ENCODE assay signal across 22 cellular contexts in the genomic region with DNA sequence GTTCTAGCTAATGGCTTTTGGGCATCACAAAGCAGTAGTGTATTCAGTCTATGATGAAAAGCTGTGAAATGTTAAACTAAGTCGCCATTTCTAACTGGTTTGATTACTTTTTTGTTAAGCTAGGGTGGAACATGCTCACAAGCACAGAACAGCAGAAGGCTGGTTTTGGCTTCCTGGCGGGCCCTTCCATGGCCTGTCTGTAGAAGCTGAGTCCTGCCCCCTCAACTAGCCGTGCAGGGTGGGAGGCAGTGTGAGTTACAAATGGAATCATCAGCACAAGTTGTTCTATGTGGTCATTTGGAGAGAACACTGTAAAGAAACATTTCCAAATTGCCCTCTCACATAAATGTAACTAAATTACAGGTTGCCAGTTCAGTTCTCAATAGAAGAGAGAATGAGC.
DNase-seq lines count a peak whose midpoint lies in the region; ATAC-seq and TF ChIP-seq lines count a peak whose summit lies in the region.
"Had no signal": no experiment of that assay in that cellular context is flagged by ENCODE, and none has a peak within 500 bp of the region (broad histone marks: within the 10 kb centered on the region; RNA-seq: fewer than 3 reads in every experiment).

No MANE protein-coding gene starts in this region.

- DNase-seq in heart right ventricle = no peak
- DNase-seq in Right ventricle myocardium inferior (ENCODE audit: missing footprints) = no peak
- DNase-seq in foreskin keratinocyte = no peak
- DNase-seq in posterior cingulate gyrus = peak in 6 of 10 donors; percentile 40 to 91 (median 74)
- no peak for DNase-seq in stimulated activated naive CD8-positive, alpha-beta T cell treated with anti-CD3 and anti-CD28 coated beads, Interleukin-15, Interleukin-2, amounts not matched to agents 100 U/mL and 50 U/mL, for 24 hours
- no peak for DNase-seq in activated naive CD4-positive, alpha-beta T cell treated with Interleukin-2 at 50 U/mL for 16 hours
- DNase-seq in AML-193 (lab: John Stamatoyannopoulos, UW) = no peak
- DNase-seq: activated CD8-positive, alpha-beta T cell treated with anti-CD3 and anti-CD28 coated beads, Interleukin-2, amount 10 ng/mL, durations not matched to agents 7 days and 5 days; activated naive CD8-positive, alpha-beta T cell treated with anti-CD3 and anti-CD28 coated beads, Interleukin-2, amount 10 ng/mL, durations not matched to agents 7 days and 5 days; activated T-cell treated with anti-CD3 and anti-CD28 coated beads, Interleukin-2, amount 50 U/mL, for 72 hours; caudate nucleus; CD8-positive, alpha-beta T cell; KG1; NCI-H1105; NK-92 treated with Interleukin-12 subunit alpha and Interleukin-12 subunit beta, amount 100 ng/mL, for 24 hours; stimulated activated CD4-positive, alpha-beta T cell treated with anti-CD3 and anti-CD28 coated beads, Interleukin-4, amount 100 ng/mL, for 24 hours; stimulated activated CD8-positive, alpha-beta memory T cell treated with anti-CD3 and anti-CD28 coated beads, Interleukin-4, amount 100 ng/mL, for 48 hours; T-cell; tibial artery; WERI-Rb-1 had no signal

- no peaks in the 10 kb centered on the region for H3K27me3 ChIP-seq in heart right ventricle
- H3K27me3 ChIP-seq in foreskin keratinocyte = no peaks in the 10 kb centered on the region
- H3K27me3 ChIP-seq: tibial artery had no signal

- H3K4me1 ChIP-seq in heart right ventricle = peaks cover 0 to 30% (median 9%) of the 10 kb centered on the region in 9 donors
- H3K4me1 ChIP-seq in foreskin keratinocyte = peaks cover 22% of the 10 kb centered on the region
- H3K4me1 ChIP-seq: tibial artery had no signal

- 82 to 87% methylated on average over 3 of the region's 3 CpGs for WGBS in heart right ventricle, 2 donors

- H3K27ac ChIP-seq in heart right ventricle (peak overlapping the region in 8 of 10 donors; percentile 10 to 61 (median 54)), foreskin keratinocyte (peak overlapping the region; percentile 18)
- H3K27ac ChIP-seq: tibial artery, WERI-Rb-1 had no signal

- H3K36me3 ChIP-seq in heart right ventricle = peaks cover 0 to 46% (median 0%) of the 10 kb centered on the region in 9 donors
- H3K36me3 ChIP-seq: tibial artery had no signal

- intact Hi-C loops in heart right ventricle (cut with DNase I) (loop anchor here in 1 of 10 donors (10.0 kb wide), 1 partner anchor 157 kb away; no protein-coding TSS in a partner anchor), Right ventricle myocardium inferior (cut with DNase I) (no loop called here), posterior cingulate gyrus (cut with DNase I) (no loop called here)

- H3K4me3 ChIP-seq in heart right ventricle = no peak overlapping the region
- H3K4me3 ChIP-seq: tibial artery had no signal

- TF ChIP-seq CTCF in heart right ventricle (IDR thresholded peaks at IDR 0.05) (no peak), foreskin keratinocyte (conservative IDR thresholded peaks at IDR 0.05) (no peak)

- H3K9me3 ChIP-seq in heart right ventricle = no peaks in the 10 kb centered on the region
- H3K9me3 ChIP-seq: tibial artery had no signal

- ATAC-seq in heart right ventricle (peak in 3 of 8 donors; percentile 3 to 59 (median 24)), Right ventricle myocardium inferior (no peak), foreskin keratinocyte (no peak), GM21723 (IDR thresholded peaks at IDR 0.05; ENCODE audit: unreplicated experiment) (no peak)
- ATAC-seq in stimulated activated naive CD8-positive, alpha-beta T cell treated with anti-CD3 and anti-CD28 coated beads, Interleukin-15, Interleukin-2, amounts not matched to agents 100 U/mL and 50 U/mL, for 24 hours = no peak
- ATAC-seq: activated CD8-positive, alpha-beta T cell treated with anti-CD3 and anti-CD28 coated beads, Interleukin-2, amount 10 ng/mL, durations not matched to agents 7 days and 5 days; activated T-cell treated with anti-CD3 and anti-CD28 coated beads, Interleukin-2, amount 50 U/mL, for 72 hours; CD8-positive, alpha-beta T cell; natural killer cell treated with Interleukin-12 subunit alpha and Interleukin-12 subunit beta and Interleukin-15 and Interleukin-18, amount 100 ng/mL, for 72 hours; T-cell had no signal

Comparison
In these comparisons a context has a peak if more than half of its experiments do, and no peak if none do; other contexts are left out.
1. DNase-seq: peak in posterior cingulate gyrus (6 of 10); none in heart right ventricle (0 of 2), Right ventricle myocardium inferior (single experiment), foreskin keratinocyte (0 of 2), stimulated activated naive CD8-positive, alpha-beta T cell treated with anti-CD3 and anti-CD28 coated beads, Interleukin-15, Interleukin-2, amounts not matched to agents 100 U/mL and 50 U/mL, for 24 hours (single experiment), activated naive CD4-positive, alpha-beta T cell treated with Interleukin-2 at 50 U/mL for 16 hours (single experiment) and AML-193 (0 of 2).